10 cellular contexts compared by ENCODE assay signal in genomic region chr10:123136221-123136805, GRCh38. TPM values are rescaled to one million over a fixed set of nuclear protein-coding genes. Genes with fewer than 3 reads are reported as not detected.
A peak's percentile ranks its signal among the peaks of the same experiment; 100 is the strongest.
DNase-seq lines count a peak whose midpoint lies in the region; ATAC-seq lines count a peak whose summit lies in the region.
"Had no signal": no experiment of that assay in that cellular context is flagged by ENCODE, and none has a peak within 500 bp of the region (broad histone marks: within the 10 kb centered on the region; RNA-seq: fewer than 3 reads in every experiment).

No MANE protein-coding gene starts in this region.

- peak overlapping the region; percentile 12 for H3K4me3 Mint-ChIP-seq in T-helper 2 cell treated with Interferon-gamma antibody and Interleukin-4, amounts not matched to agents 5 μg/mL and 100 μg/mL, for 36 hours
- peak overlapping the region; percentile 50 for H3K4me3 Mint-ChIP-seq in stimulated activated memory B cell treated with anti-CD40 and anti-IgM and Interleukin-4, amounts not matched to agents 10 μg/mL and 1 μg/mL and 100 μg/mL, for 72 hours

- peaks cover 3% of the 10 kb centered on the region for H3K36me3 Mint-ChIP-seq in T-helper 2 cell treated with Interferon-gamma antibody and Interleukin-4, amounts not matched to agents 5 μg/mL and 100 μg/mL, for 36 hours (ENCODE audit: low read depth)
- no peaks in the 10 kb centered on the region for H3K36me3 Mint-ChIP-seq in stimulated activated memory B cell treated with anti-CD40 and anti-IgM and Interleukin-4, amounts not matched to agents 10 μg/mL and 1 μg/mL and 100 μg/mL, for 72 hours

- H3K27me3 ChIP-seq in NT2/D1 (ENCODE audit: insufficient read depth, insufficient read length): peaks cover 98% of the 10 kb centered on the region
- H3K27me3 ChIP-seq in iPS DF 6.9 (ENCODE audit: control insufficient read depth, insufficient read depth, low read length): peaks cover 81% of the 10 kb centered on the region

- no peak for ATAC-seq in stimulated activated memory B cell treated with anti-CD40 and anti-IgM and Interleukin-4, amounts not matched to agents 10 μg/mL and 1 μg/mL and 100 μg/mL, for 72 hours

- peaks cover 81% of the 10 kb centered on the region for H3K27me3 Mint-ChIP-seq in T-helper 2 cell treated with Interferon-gamma antibody and Interleukin-4, amounts not matched to agents 5 μg/mL and 100 μg/mL, for 36 hours (ENCODE audit: low read depth)
- peaks cover 83% of the 10 kb centered on the region for H3K27me3 Mint-ChIP-seq in stimulated activated memory B cell treated with anti-CD40 and anti-IgM and Interleukin-4, amounts not matched to agents 10 μg/mL and 1 μg/mL and 100 μg/mL, for 72 hours

- no peak for DNase-seq in T-helper 2 cell treated with Interferon-gamma antibody and Interleukin-4, amounts not matched to agents 5 μg/mL and 100 μg/mL, for 36 hours (ENCODE audit: low spot score)
- DNase-seq in T-helper 2 cell: no peak
- no peak for DNase-seq in NT2/D1 (ENCODE audit: low read depth, low spot score)
- DNase-seq in iPS DF 6.9 (ENCODE audit: low read depth, low spot score): no peak
- no peak for DNase-seq in mucosa of gallbladder (ENCODE audit: low spot score)
- DNase-seq in anterior cingulate cortex (lab: John Stamatoyannopoulos, UW): no peak
- no peak for DNase-seq in activated effector memory CD4-positive, alpha-beta T cell treated with anti-CD3 and anti-CD28 coated beads, Interleukin-2, amount 50 U/mL, for 16 hours

- H3K27ac ChIP-seq in iPS DF 6.9 (ENCODE audit: low read length): no peak overlapping the region

- peak overlapping the region; percentile 86 for H3K27ac Mint-ChIP-seq in T-helper 2 cell treated with Interferon-gamma antibody and Interleukin-4, amounts not matched to agents 5 μg/mL and 100 μg/mL, for 36 hours
- H3K27ac Mint-ChIP-seq in stimulated activated memory B cell treated with anti-CD40 and anti-IgM and Interleukin-4, amounts not matched to agents 10 μg/mL and 1 μg/mL and 100 μg/mL, for 72 hours: peak overlapping the region; percentile 30

- no CpG with 5 or more reads among the region's 59 CpGs for WGBS in iPS DF 6.9 (ENCODE audit: insufficient coverage, insufficient read length)

- H3K9ac ChIP-seq in NT2/D1 (ENCODE audit: insufficient read length, low read depth): peak overlapping the region; percentile 32

- H3K4me3 ChIP-seq in NT2/D1 (ENCODE audit: insufficient read length, low read depth) (no peak overlapping the region), iPS DF 6.9 (ENCODE audit: low read length) (peak overlapping the region; percentile 13; the same call in 1 of the 2 replicates)

- no peaks in the 10 kb centered on the region for H3K4me1 ChIP-seq in NT2/D1 (ENCODE audit: insufficient read depth, insufficient read length)
- peaks cover 3% of the 10 kb centered on the region for H3K4me1 ChIP-seq in iPS DF 6.9 (ENCODE audit: control insufficient read depth, insufficient read depth, low read length)

- no peaks in the 10 kb centered on the region for H3K9me3 Mint-ChIP-seq in T-helper 2 cell treated with Interferon-gamma antibody and Interleukin-4, amounts not matched to agents 5 μg/mL and 100 μg/mL, for 36 hours
- no peaks in the 10 kb centered on the region for H3K9me3 Mint-ChIP-seq in stimulated activated memory B cell treated with anti-CD40 and anti-IgM and Interleukin-4, amounts not matched to agents 10 μg/mL and 1 μg/mL and 100 μg/mL, for 72 hours

- H3K9me3 ChIP-seq in NT2/D1 (ENCODE audit: insufficient read depth, low read length): no peaks in the 10 kb centered on the region
- no peaks in the 10 kb centered on the region for H3K9me3 ChIP-seq in iPS DF 6.9 (ENCODE audit: control insufficient read depth, insufficient read depth, low read length)

- H3K36me3 ChIP-seq in NT2/D1 (ENCODE audit: insufficient read depth, insufficient read length, low read length): no peaks in the 10 kb centered on the region
- no peaks in the 10 kb centered on the region for H3K36me3 ChIP-seq in iPS DF 6.9 (ENCODE audit: control insufficient read depth, insufficient read depth, low read length)

- H3K4me1 Mint-ChIP-seq in T-helper 2 cell treated with Interferon-gamma antibody and Interleukin-4, amounts not matched to agents 5 μg/mL and 100 μg/mL, for 36 hours (ENCODE audit: low read depth): peaks cover 21% of the 10 kb centered on the region
- H3K4me1 Mint-ChIP-seq in stimulated activated memory B cell treated with anti-CD40 and anti-IgM and Interleukin-4, amounts not matched to agents 10 μg/mL and 1 μg/mL and 100 μg/mL, for 72 hours: peaks cover 28% of the 10 kb centered on the region

RNA-seq across cellular contexts. Expression of gene HMX3, which starts 0.5 kb away (rescaled TPM):
- total RNA-seq in mucosa of gallbladder: 1.6 TPM
- total RNA-seq: epithelial cell of proximal tubule, LHCN-M2 had no signal

RNA-seq across cellular contexts. Expression of gene HMX2, which starts 11.6 kb away (rescaled TPM):
- 0.69 TPM for total RNA-seq in mucosa of gallbladder
- total RNA-seq: epithelial cell of proximal tubule, LHCN-M2 had no signal

RNA-seq across cellular contexts. Expression of gene BUB3, which starts 17.9 kb away (rescaled TPM):
- total RNA-seq in mucosa of gallbladder: 64.3 TPM
